6 cellular contexts compared by ENCODE assay signal in the genomic region with DNA sequence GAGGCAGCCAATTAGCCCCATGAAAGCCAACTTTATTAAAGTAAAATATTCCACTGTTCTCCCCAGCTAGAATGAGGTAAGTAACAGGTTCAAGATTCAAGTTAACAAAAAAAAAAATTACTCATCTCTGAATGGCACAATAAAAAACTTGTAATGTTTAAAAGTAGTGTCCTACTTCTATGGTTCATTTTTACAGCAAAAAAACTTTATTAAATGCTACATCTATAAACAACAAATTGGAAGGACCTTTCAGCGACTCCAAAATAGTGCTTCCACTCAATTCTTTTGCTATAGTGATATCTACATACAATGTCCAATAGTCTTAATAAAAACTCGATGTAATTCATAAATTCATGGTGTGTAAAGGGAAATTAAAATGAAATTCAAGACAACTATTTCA.
"Had no signal": no experiment of that assay in that cellular context is flagged by ENCODE, and none has a peak within 500 bp of the region (broad histone marks: within the 10 kb centered on the region; RNA-seq: fewer than 3 reads in every experiment).

No MANE protein-coding gene starts in this region.

- H3K4me3 ChIP-seq: GM12878 had no signal

- ATAC-seq: GM12878 had no signal

- DNase-seq: GF-D8 had no signal

- FAIRE-seq: GM12878, GM12891, GM12892, GM18507, GM19239 had no signal
